In the genomic region with DNA sequence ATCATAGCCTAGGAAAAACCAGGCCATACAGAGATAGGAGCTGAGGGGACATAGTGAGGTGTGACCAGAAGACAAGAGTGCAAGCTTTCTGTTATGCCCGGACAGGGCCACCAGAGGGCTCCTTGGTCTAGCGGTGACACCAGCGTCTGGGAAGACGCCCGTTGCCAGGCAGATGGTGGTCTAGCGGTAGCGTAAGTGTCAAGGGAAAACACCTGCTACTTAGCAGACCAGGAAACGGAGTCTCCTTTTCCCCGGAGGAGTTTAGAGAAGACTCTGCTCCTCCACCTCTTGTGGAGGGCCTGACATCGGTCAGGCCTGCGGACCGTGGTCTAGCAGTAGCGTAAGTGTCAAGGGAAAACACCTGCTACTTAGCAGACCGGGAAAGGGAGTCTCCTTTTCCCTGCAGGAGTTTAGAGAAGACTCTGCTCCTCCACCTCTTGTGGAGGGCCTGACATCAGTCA, we compare ENCODE assay signal across 8 cellular contexts. TPM values are rescaled to one million over a fixed set of nuclear protein-coding genes. Genes with fewer than 3 reads are reported as not detected.
DNase-seq lines count a peak whose midpoint lies in the region; ATAC-seq and TF ChIP-seq lines count a peak whose summit lies in the region.
"Not testable (repeated sequence)": the region's sequence is repeated elsewhere in the genome, so short reads cannot be mapped to it uniquely, and the experiment has no call there.

No MANE protein-coding gene starts in this region.

- H3F3A ChIP-seq in PC-3 (ENCODE audit: low read length, unreplicated experiment) = not testable (repeated sequence)

- peak; percentile 43; the same call in 1 of the 2 replicates for ATAC-seq in PC-3
- ATAC-seq in psoas muscle = peak in 1 of 4 donors; percentile 58
- ATAC-seq in stimulated activated naive CD8-positive, alpha-beta T cell treated with anti-CD3 and anti-CD28 coated beads, Interleukin-15, Interleukin-2, amounts not matched to agents 100 U/mL and 50 U/mL, for 24 hours = not testable (repeated sequence)

- H4K20me1 ChIP-seq in PC-3 (ENCODE audit: low read length) = not testable (repeated sequence)

- not testable (repeated sequence) for H3K36me3 Mint-ChIP-seq in immature natural killer cell

- H3K27me3 Mint-ChIP-seq in immature natural killer cell (ENCODE audit: low read depth in 3 of 3) = peaks cover 0 to 10% (median 3%) of the 10 kb centered on the region in 3 donors

- H3K36me3 ChIP-seq in PC-3 (ENCODE audit: low read depth, low read length); psoas muscle (ENCODE audit: insufficient read depth in 1 of 2, low read depth in 1 of 2): not testable (repeated sequence)

- not testable (repeated sequence) for H3K27ac ChIP-seq in PC-3 (ENCODE audit: low read length); psoas muscle

- peak overlapping the region in 2 of 6 donors; percentile 7 to 61 for H3K27ac Mint-ChIP-seq in immature natural killer cell

- H3K9me3 Mint-ChIP-seq in immature natural killer cell = not testable (repeated sequence)

- TF ChIP-seq CTCF in PC-3 (conservative IDR thresholded peaks at IDR 0.05; ENCODE audit: low read depth, low read length) = peak; percentile 51; the same call in 1 of the 2 replicates
- peak; percentile 37 for TF ChIP-seq CTCF in cardiac fibroblast (IDR thresholded peaks at IDR 0.05; ENCODE audit: low read depth, low read length)
- peak; percentile 75 for TF ChIP-seq CTCF in psoas muscle (IDR thresholded peaks at IDR 0.05)

- H3K27me3 ChIP-seq in PC-3 (ENCODE audit: low read length); psoas muscle (ENCODE audit: insufficient read depth in 3 of 3, low read length in 2 of 3): not testable (repeated sequence)

- POLR2A ChIA-PET in PC-3 (lab: Charles Lee; ENCODE audit: unreplicated experiment) = not testable (repeated sequence)

- H3K9ac ChIP-seq in PC-3 (ENCODE audit: low read length) = not testable (repeated sequence)

- not testable (repeated sequence) for H3K4me1 ChIP-seq in PC-3 (ENCODE audit: insufficient read depth, low read length); psoas muscle

- CTCF ChIA-PET in PC-3 (lab: Charles Lee) = not testable (repeated sequence)

- H3K4me3 ChIP-seq in PC-3 (ENCODE audit: low read length); cardiac fibroblast (replicated peaks in 1 of 2; ENCODE audit: low read depth in 2 of 2, low read length in 2 of 2): not testable (repeated sequence)
- peak overlapping the region; percentile 52 for H3K4me3 ChIP-seq in psoas muscle

- not testable (repeated sequence) for H3K79me2 ChIP-seq in PC-3 (ENCODE audit: low read length)

- not testable (repeated sequence) for H3K4me2 ChIP-seq in PC-3 (ENCODE audit: low read length)

- H2AFZ ChIP-seq in PC-3 (ENCODE audit: low read length) = peak overlapping the region; percentile 52; the same call in 1 of the 2 replicates

- DNase-seq in DMS 273 (lab: John Stamatoyannopoulos, UW; ENCODE audit: unreplicated experiment) (peak; percentile 83), LoVo (ENCODE audit: low spot score) (peak; percentile 29), PC-3 (peak; percentile 58), cardiac fibroblast (ENCODE audit: low read depth in 2 of 2) (peak; percentile 50 to 56), immature natural killer cell (peak; percentile 71 to 73 (median 71)), psoas muscle (peak; percentile 83 to 89)
- peak; percentile 46 to 56 for DNase-seq in activated CD8-positive, alpha-beta memory T cell treated with anti-CD3 and anti-CD28 coated beads for 1 hour (ENCODE audit: extremely low read depth in 1 of 2, low read depth in 1 of 2)
- DNase-seq in stimulated activated naive CD8-positive, alpha-beta T cell treated with anti-CD3 and anti-CD28 coated beads, Interleukin-15, Interleukin-2, amounts not matched to agents 100 U/mL and 50 U/mL, for 24 hours = peak; percentile 81

- not testable (repeated sequence) for H3K9me2 ChIP-seq in PC-3 (replicated peaks; ENCODE audit: low read length)

- H3K9me3 ChIP-seq in PC-3 (ENCODE audit: low read length); psoas muscle: not testable (repeated sequence)

- WGBS in psoas muscle, 3 donors = 3 to 6% (median 5%) methylated on average over 14 of the region's 14 CpGs

- BruUV-seq in PC-3 (replicated peaks; lab: Mats Ljungman, UMichigan) = not testable (repeated sequence)

- peak overlapping the region in 3 of 5 donors; percentile 29 to 53 (median 48) for H3K4me3 Mint-ChIP-seq in immature natural killer cell

- intact Hi-C loops in PC-3 (cut with micrococcal nuclease) (loop anchor here (1.0 kb wide), 1 partner anchor 112 kb away; no protein-coding TSS in a partner anchor), psoas muscle (cut with DNase I) (loop anchor here in 1 of 2 donors (2.0 kb wide), 1 partner anchor 112 kb away; no protein-coding TSS in a partner anchor)

- peaks cover 8 to 12% of the 10 kb centered on the region in 2 donors for H3K4me1 Mint-ChIP-seq in immature natural killer cell

RNA-seq across cellular contexts. Expression of a gene that starts 5.7 kb away (rescaled TPM):
- total RNA-seq in PC-3 (2014; rRNA removed) (74.9 and 83.9 TPM in 2 replicates), psoas muscle (10 to 100 TPM; 34.5 to 56.4 (median 41.8) TPM)
- polyA plus RNA-seq in immature natural killer cell (10 to 100 TPM; 41.8 to 49.4 (median 47.7) TPM), psoas muscle (10 to 100 TPM; 36.4 to 67.2 (median 51.2) TPM)

RNA-seq across cellular contexts. Expression of a gene that starts 14.3 kb away (rescaled TPM):
- total RNA-seq in PC-3 (2014; rRNA removed) (96.2 and 172 TPM in 2 replicates), psoas muscle (10 to 100 TPM; 17.5 to 38.4 (median 28.1) TPM)
- polyA plus RNA-seq in immature natural killer cell (100 to 1,000 TPM in 2 of 3 donors, 10 to 100 TPM in 1; 37.4 to 160 (median 124) TPM), psoas muscle (10 to 100 TPM; 39.3 to 62.3 (median 47.1) TPM)

RNA-seq across cellular contexts. Expression of a gene that starts 43.6 kb away (rescaled TPM):
- total RNA-seq in PC-3 (2014; rRNA removed) (70.3 and 84.2 TPM in 2 replicates), psoas muscle (10 to 100 TPM; 48.7 to 72.6 (median 65.2) TPM)
- polyA plus RNA-seq in immature natural killer cell (10 to 100 TPM; 38.5 to 88.4 (median 41.8) TPM), psoas muscle (10 to 100 TPM; 42.1 to 64.9 (median 64.0) TPM)

Comparison
In these comparisons a context has a peak if more than half of its experiments do, and no peak if none do; other contexts are left out.
1. DNase-seq: peak in every context shown above with its lines; median percentile 86 in psoas muscle; 83 in DMS 273; 81 in stimulated activated naive CD8-positive, alpha-beta T cell treated with anti-CD3 and anti-CD28 coated beads, Interleukin-15, Interleukin-2, amounts not matched to agents 100 U/mL and 50 U/mL, for 24 hours; 71 in immature natural killer cell; 58 in PC-3; 53 in cardiac fibroblast; 51 in activated CD8-positive, alpha-beta memory T cell treated with anti-CD3 and anti-CD28 coated beads for 1 hour; 29 in LoVo.